2 cellular contexts compared by ENCODE assay signal in genomic region chr12:132761032-132761910, GRCh38.
TF ChIP-seq lines count a peak whose summit lies in the region.

Gene ANKLE2, minus strand, starts transcription at chr12:132761832. Its CDS starts 34 bp downstream, at chr12:132761798.

TF ChIP-seq in HCT116, 20 proteins besides CTCF, POLR2A, EP300 and RAD21 (continued from another document):
- TF ChIP-seq ATF3 (IDR thresholded peaks at IDR 0.05) (no peak), POLR2AphosphoS5 (IDR thresholded peaks at IDR 0.05; ENCODE audit: low read depth, low read length) (no peak), EZH2 (IDR thresholded peaks at IDR 0.05) (no peak), ZNF274 (IDR thresholded peaks at IDR 0.05; ENCODE audit: low read depth, low read length) (no peak), JUND (IDR thresholded peaks at IDR 0.05) (no peak), CEBPB (IDR thresholded peaks at IDR 0.05; ENCODE audit: low read depth) (no peak), EZH2phosphoT487 (IDR thresholded peaks at IDR 0.05; ENCODE audit: borderline replicate concordance) (no peak), REST (IDR thresholded peaks at IDR 0.05; ENCODE audit: low read depth) (no peak), TCF7L2 (IDR thresholded peaks at IDR 0.05; ENCODE audit: borderline replicate concordance, extremely low read depth, insufficient read depth, insufficient read length) (no peak), YY1 (IDR thresholded peaks at IDR 0.05; ENCODE audit: extremely low read depth, insufficient replicate concordance, low read depth, low read length) (no peak), SRF (IDR thresholded peaks at IDR 0.05; ENCODE audit: low read depth) (no peak), ZBTB33 (IDR thresholded peaks at IDR 0.05; ENCODE audit: extremely low read depth, insufficient replicate concordance, low read length) (no peak), ZFX (IDR thresholded peaks at IDR 0.05) (peak; percentile 94), SP1 (IDR thresholded peaks at IDR 0.05; ENCODE audit: low read depth) (no peak), CBX3 (IDR thresholded peaks at IDR 0.05; ENCODE audit: low read depth) (no peak)

TF ChIP-seq in HepG2, 621 proteins besides CTCF, POLR2A, EP300 and RAD21 (continued from another document and continues in another):
- TF ChIP-seq HMGXB3 (CRISPR knock-in tag; IDR thresholded peaks at IDR 0.05; ENCODE audit: borderline replicate concordance) (0 out of 2 replicates have a peak, but pooled peaks have one; percentile 11), HNRNPK (IDR thresholded peaks at IDR 0.05; ENCODE audit: low read depth, low read length, poor library complexity, severe bottlenecking) (peak; percentile 23), ARID4A (CRISPR knock-in tag; IDR thresholded peaks at IDR 0.05; ENCODE audit: borderline replicate concordance) (peak; percentile 8; the same call in 1 of the 2 replicates), ZFP91 (CRISPR knock-in tag; IDR thresholded peaks at IDR 0.05; ENCODE audit: borderline replicate concordance) (0 out of 2 replicates have a peak, but pooled peaks have one; percentile 10), ZSCAN20 (CRISPR knock-in tag; IDR thresholded peaks at IDR 0.05; ENCODE audit: borderline replicate concordance) (peak; percentile 47; the same call in 1 of the 2 replicates), HES4 (CRISPR knock-in tag; IDR thresholded peaks at IDR 0.05; ENCODE audit: borderline replicate concordance) (peak; percentile 80; the same call in 1 of the 2 replicates), UBTF (CRISPR knock-in tag; IDR thresholded peaks at IDR 0.05) (peak; percentile 64; the same call in 1 of the 2 replicates), ZNF737 (CRISPR knock-in tag; IDR thresholded peaks at IDR 0.05; ENCODE audit: borderline replicate concordance) (no peak), CCAR2 (optimal IDR thresholded peaks at IDR 0.05; ENCODE audit: low read depth, low read length) (no peak), ZNF574 (CRISPR knock-in tag; IDR thresholded peaks at IDR 0.05) (0 out of 2 replicates have a peak, but pooled peaks have one; percentile 17), ZFX (CRISPR knock-in tag; IDR thresholded peaks at IDR 0.05; ENCODE audit: low read depth) (peak; percentile 48), NR2F6 (IDR thresholded peaks at IDR 0.05) (no peak), NR2F6 (CRISPR knock-in tag; IDR thresholded peaks at IDR 0.05) (no peak), ZNF879 (CRISPR knock-in tag; IDR thresholded peaks at IDR 0.05) (no peak), HOXA9 (CRISPR knock-in tag; IDR thresholded peaks at IDR 0.05; ENCODE audit: borderline replicate concordance) (no peak), MYC (CRISPR knock-in tag; IDR thresholded peaks at IDR 0.05; ENCODE audit: borderline replicate concordance) (peak; percentile 15; the same call in 1 of the 2 replicates), HBP1 (CRISPR knock-in tag; IDR thresholded peaks at IDR 0.05; ENCODE audit: low read depth) (0 out of 2 replicates have a peak, but pooled peaks have one; percentile 29), MEIS2 (CRISPR knock-in tag; IDR thresholded peaks at IDR 0.05) (0 out of 2 replicates have a peak, but pooled peaks have one; percentile 36), RBFOX2 (IDR thresholded peaks at IDR 0.05; ENCODE audit: low read depth, low read length) (peak; percentile 74), NFKB2 (CRISPR knock-in tag; IDR thresholded peaks at IDR 0.05; ENCODE audit: borderline replicate concordance) (peak; percentile 51; the same call in 1 of the 2 replicates), ZGPAT (CRISPR knock-in tag; IDR thresholded peaks at IDR 0.05) (no peak; the same call in 1 of the 2 replicates), ZNF383 (CRISPR knock-in tag; IDR thresholded peaks at IDR 0.05; ENCODE audit: borderline replicate concordance) (no peak), ZNF563 (CRISPR knock-in tag; IDR thresholded peaks at IDR 0.05) (peak; percentile 51; the same call in 1 of the 2 replicates), ZNF674 (CRISPR knock-in tag; IDR thresholded peaks at IDR 0.05; ENCODE audit: low read depth) (no peak)
